ENCODE assay signal across 8 cellular contexts in the genomic region with DNA sequence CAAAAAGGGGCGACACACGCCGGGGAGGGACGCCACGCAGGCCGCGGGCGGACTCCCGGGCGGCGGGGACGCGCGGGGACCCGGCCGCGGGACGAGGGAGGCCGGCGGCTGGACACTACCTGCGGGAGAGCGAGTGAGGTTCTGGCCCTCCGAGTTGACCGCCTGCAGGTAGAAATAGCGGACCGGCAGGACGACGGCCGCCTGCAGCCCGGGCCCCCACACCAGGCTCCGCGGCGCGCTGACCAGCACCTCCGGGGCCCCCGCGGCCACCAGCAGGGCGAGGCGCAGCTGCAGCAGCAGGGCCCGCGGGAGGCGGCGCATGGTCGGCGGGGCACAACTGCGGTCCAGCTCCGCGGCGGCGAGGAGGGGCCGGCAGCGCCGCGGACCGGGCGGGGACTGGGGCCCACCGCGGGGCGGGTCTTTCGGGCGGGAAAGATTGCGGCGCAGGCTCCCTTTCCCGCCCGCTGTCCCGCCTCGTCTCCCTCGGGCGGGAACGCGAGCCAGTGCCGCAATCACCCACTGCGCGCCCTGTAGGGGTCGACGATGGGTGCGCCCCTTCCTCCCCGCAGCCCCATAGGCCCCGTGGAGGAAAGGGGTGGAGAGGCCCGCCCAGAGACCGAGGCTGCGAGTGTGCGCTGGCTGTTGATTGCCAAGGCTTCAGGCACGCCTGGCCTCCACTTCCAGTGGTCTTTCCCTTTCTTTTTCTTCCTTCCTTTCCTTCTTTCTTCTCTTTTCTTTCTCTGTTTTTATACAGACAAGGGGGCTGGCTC. TPM values are rescaled to one million over a fixed set of nuclear protein-coding genes. Genes with fewer than 3 reads are reported as not detected.
A peak's percentile ranks its signal among the peaks of the same experiment; 100 is the strongest.
DNase-seq lines count a peak whose midpoint lies in the region; ATAC-seq and TF ChIP-seq lines count a peak whose summit lies in the region.

A gene with protein sequence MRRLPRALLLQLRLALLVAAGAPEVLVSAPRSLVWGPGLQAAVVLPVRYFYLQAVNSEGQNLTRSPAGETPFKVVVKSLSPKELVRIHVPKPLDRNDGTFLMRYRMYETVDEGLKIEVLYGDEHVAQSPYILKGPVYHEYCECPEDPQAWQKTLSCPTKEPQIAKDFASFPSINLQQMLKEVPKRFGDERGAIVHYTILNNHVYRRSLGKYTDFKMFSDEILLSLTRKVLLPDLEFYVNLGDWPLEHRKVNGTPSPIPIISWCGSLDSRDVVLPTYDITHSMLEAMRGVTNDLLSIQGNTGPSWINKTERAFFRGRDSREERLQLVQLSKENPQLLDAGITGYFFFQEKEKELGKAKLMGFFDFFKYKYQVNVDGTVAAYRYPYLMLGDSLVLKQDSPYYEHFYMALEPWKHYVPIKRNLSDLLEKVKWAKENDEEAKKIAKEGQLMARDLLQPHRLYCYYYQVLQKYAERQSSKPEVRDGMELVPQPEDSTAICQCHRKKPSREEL (minus strand): TSS at position 339 of the 770 bp plus-strand sequence. CDS start 18 bp downstream, at position 321.

- H3K9me3 Mint-ChIP-seq in GM23338 (no peaks in the 10 kb centered on the region), progenitor cell of endocrine pancreas (ENCODE audit: low read depth) (no peaks in the 10 kb centered on the region)
- H3K9me3 Mint-ChIP-seq in T-helper 1 cell treated with Interleukin-12 subunit alpha and Interleukin-12 subunit beta and Interleukin-4 antibody, amounts not matched to agents 30 μg/mL and 1 μg/mL, for 36 hours = no peaks in the 10 kb centered on the region

- no peaks in the 10 kb centered on the region for H3K9me3 ChIP-seq in ES-I3 (ENCODE audit: control insufficient read depth, insufficient read depth, low read length)
- no peaks in the 10 kb centered on the region for H3K9me3 ChIP-seq in MM.1S (replicated peaks; ENCODE audit: insufficient read depth, low read length)

- H3K27me3 Mint-ChIP-seq in GM23338 (ENCODE audit: insufficient read depth, low read depth, poor library complexity) = peaks cover 17% of the 10 kb centered on the region
- peaks cover 3% of the 10 kb centered on the region for H3K27me3 Mint-ChIP-seq in T-helper 1 cell treated with Interleukin-12 subunit alpha and Interleukin-12 subunit beta and Interleukin-4 antibody, amounts not matched to agents 30 μg/mL and 1 μg/mL, for 36 hours (ENCODE audit: low read depth)
- no peaks in the 10 kb centered on the region for H3K27me3 Mint-ChIP-seq in progenitor cell of endocrine pancreas

- peak within 1 kb of the TSS; percentile 81 for H3K9ac ChIP-seq in ES-I3 (ENCODE audit: low read depth, low read length)
- peak within 1 kb of the TSS; percentile 52; the same call in 1 of the 2 replicates for H3K9ac ChIP-seq in MM.1S (ENCODE audit: low read length)

- no peaks in the 10 kb centered on the region for H3K36me3 ChIP-seq in ES-I3 (ENCODE audit: insufficient read depth, low read length)
- no peaks in the 10 kb centered on the region for H3K36me3 ChIP-seq in GM23338 (ENCODE audit: insufficient read depth)
- no peaks in the 10 kb centered on the region for H3K36me3 ChIP-seq in MM.1S (replicated peaks; ENCODE audit: insufficient read depth, low read length)

- H4K20me1 ChIP-seq in GM23338 (replicated peaks; ENCODE audit: insufficient read depth) (no peaks in the 10 kb centered on the region), MM.1S (ENCODE audit: insufficient read depth, low read length) (no peaks in the 10 kb centered on the region)

- peak within 1 kb of the TSS; percentile 97 for H3K4me3 Mint-ChIP-seq in GM23338
- H3K4me3 Mint-ChIP-seq in T-helper 1 cell treated with Interleukin-12 subunit alpha and Interleukin-12 subunit beta and Interleukin-4 antibody, amounts not matched to agents 30 μg/mL and 1 μg/mL, for 36 hours = peak within 1 kb of the TSS; percentile 99
- H3K4me3 Mint-ChIP-seq in progenitor cell of endocrine pancreas (ENCODE audit: low read depth) = peak within 1 kb of the TSS; percentile 88

- H3K4me3 ChIP-seq in GM23338 (peak within 1 kb of the TSS; percentile 72), MM.1S (ENCODE audit: low read length) (peak within 1 kb of the TSS; percentile 60)

- H3K4me1 Mint-ChIP-seq in GM23338 (peaks cover 9% of the 10 kb centered on the region; the same call in 2 of the 3 replicates), progenitor cell of endocrine pancreas (ENCODE audit: low read depth) (peaks cover 29% of the 10 kb centered on the region)
- peaks cover 22% of the 10 kb centered on the region for H3K4me1 Mint-ChIP-seq in T-helper 1 cell treated with Interleukin-12 subunit alpha and Interleukin-12 subunit beta and Interleukin-4 antibody, amounts not matched to agents 30 μg/mL and 1 μg/mL, for 36 hours (ENCODE audit: low read depth)

- H3K4me1 ChIP-seq in ES-I3 (ENCODE audit: insufficient read depth, low read length) (peaks cover 7% of the 10 kb centered on the region), GM23338 (ENCODE audit: insufficient read depth) (peaks cover 9% of the 10 kb centered on the region), MM.1S (ENCODE audit: low read length) (no peaks in the 10 kb centered on the region)

- H3K27me3 ChIP-seq in GM23338 (ENCODE audit: insufficient read depth) = peaks cover 4% of the 10 kb centered on the region; the same call in 1 of the 2 replicates
- H3K27me3 ChIP-seq in MM.1S (replicated peaks; ENCODE audit: insufficient read depth, low read length) = no peaks in the 10 kb centered on the region

- ATAC-seq in GM23338 (peak; percentile 83), left cardiac atrium (peak; percentile 81 to 87)

- H2AFZ ChIP-seq in GM23338 = peak within 1 kb of the TSS; percentile 92
- H2AFZ ChIP-seq in MM.1S (ENCODE audit: low read length) = peak within 1 kb of the TSS; percentile 62

- DNase-seq in GM23338 (ENCODE audit: low spot score) (peak; percentile 76), MM.1S (peak; percentile 18), left cardiac atrium (peak; percentile 75), progenitor cell of endocrine pancreas (ENCODE audit: low spot score, unreplicated experiment) (peak; percentile 62), NK-92 (lab: John Stamatoyannopoulos, UW; ENCODE audit: unreplicated experiment) (no peak)

- H3K27ac Mint-ChIP-seq in GM23338 = peak within 1 kb of the TSS; percentile 93
- peak within 1 kb of the TSS; percentile 100 for H3K27ac Mint-ChIP-seq in T-helper 1 cell treated with Interleukin-12 subunit alpha and Interleukin-12 subunit beta and Interleukin-4 antibody, amounts not matched to agents 30 μg/mL and 1 μg/mL, for 36 hours
- peak within 1 kb of the TSS; percentile 99 for H3K27ac Mint-ChIP-seq in progenitor cell of endocrine pancreas

- TF ChIP-seq CTCF in GM23338 (conservative IDR thresholded peaks at IDR 0.05; ENCODE audit: low read depth in 2 of 2) (no peak), MM.1S (IDR thresholded peaks at IDR 0.05; ENCODE audit: low read length) (no peak), progenitor cell of endocrine pancreas (IDR thresholded peaks at IDR 0.05; ENCODE audit: unreplicated experiment) (peak; percentile 18)

- H3K9me2 ChIP-seq in GM23338 (ENCODE audit: insufficient read depth) = no peaks in the 10 kb centered on the region
- H3K9me2 ChIP-seq in MM.1S (replicated peaks; ENCODE audit: insufficient read depth, low read length) = no peaks in the 10 kb centered on the region

- intact Hi-C loops in left cardiac atrium (cut with DNase I) = loop anchor here in 1 of 2 donors (10.0 kb wide), 1 partner anchor 157 kb away; no protein-coding TSS in a partner anchor

- H3K36me3 Mint-ChIP-seq in GM23338 (ENCODE audit: low read depth) = no peaks in the 10 kb centered on the region
- peaks cover 6% of the 10 kb centered on the region for H3K36me3 Mint-ChIP-seq in T-helper 1 cell treated with Interleukin-12 subunit alpha and Interleukin-12 subunit beta and Interleukin-4 antibody, amounts not matched to agents 30 μg/mL and 1 μg/mL, for 36 hours (ENCODE audit: low read depth)
- peaks cover 1% of the 10 kb centered on the region for H3K36me3 Mint-ChIP-seq in progenitor cell of endocrine pancreas (ENCODE audit: insufficient read depth)

- H3K79me2 ChIP-seq in GM23338 (replicated peaks; ENCODE audit: insufficient read depth) (no peaks in the 10 kb centered on the region), MM.1S (ENCODE audit: low read length) (no peaks in the 10 kb centered on the region)

- H3K4me2 ChIP-seq in GM23338 (peak within 1 kb of the TSS; percentile 77), MM.1S (ENCODE audit: low read depth, low read length) (peak within 1 kb of the TSS; percentile 66)

- H3K27ac ChIP-seq in GM23338 (ENCODE audit: low read depth) = peak within 1 kb of the TSS; percentile 56; the same call in 1 of the 2 replicates
- peak within 1 kb of the TSS; percentile 34; the same call in 1 of the 2 replicates for H3K27ac ChIP-seq in MM.1S (ENCODE audit: low read length)
- H3K27ac ChIP-seq in angular gyrus (ENCODE audit: low read depth, low read length) = peak within 1 kb of the TSS; percentile 62

- H3F3A ChIP-seq in GM23338 (replicated peaks; ENCODE audit: low read depth) = 0 out of 2 replicates have a peak, but pooled peaks cover 4% of the 10 kb centered on the region
- no peaks in the 10 kb centered on the region; the same call in 1 of the 2 replicates for H3F3A ChIP-seq in MM.1S (ENCODE audit: insufficient read depth, low read length)

TF ChIP-seq in GM23338, 12 proteins besides CTCF, POLR2A, EP300 and RAD21:
- TF ChIP-seq, protein P1, sequence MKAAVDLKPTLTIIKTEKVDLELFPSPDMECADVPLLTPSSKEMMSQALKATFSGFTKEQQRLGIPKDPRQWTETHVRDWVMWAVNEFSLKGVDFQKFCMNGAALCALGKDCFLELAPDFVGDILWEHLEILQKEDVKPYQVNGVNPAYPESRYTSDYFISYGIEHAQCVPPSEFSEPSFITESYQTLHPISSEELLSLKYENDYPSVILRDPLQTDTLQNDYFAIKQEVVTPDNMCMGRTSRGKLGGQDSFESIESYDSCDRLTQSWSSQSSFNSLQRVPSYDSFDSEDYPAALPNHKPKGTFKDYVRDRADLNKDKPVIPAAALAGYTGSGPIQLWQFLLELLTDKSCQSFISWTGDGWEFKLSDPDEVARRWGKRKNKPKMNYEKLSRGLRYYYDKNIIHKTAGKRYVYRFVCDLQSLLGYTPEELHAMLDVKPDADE (IDR thresholded peaks at IDR 0.05) = no peak
- TF ChIP-seq POLR2AphosphoS5 (IDR thresholded peaks at IDR 0.05; ENCODE audit: low read depth) = peak; percentile 34; the same call in 1 of the 2 replicates
TF ChIP-seq in GM23338: peak in this region for 1.

RNA-seq across cellular contexts. Expression of the gene that starts here (rescaled TPM):
- 12.2 and 14.1 TPM in 2 replicates for total RNA-seq in GM23338 (2014; rRNA removed; shearing (Covaris generic))
- 7.6 and 7.7 TPM in 2 replicates for polyA plus RNA-seq in GM23338 (2016; fragmentation: Nextera tagmentation; extraction: Ambion mirVana)
- 10 to 100 TPM; 22.5 to 23.3 TPM for total RNA-seq in left cardiac atrium
- total RNA-seq in progenitor cell of endocrine pancreas = 25.9 and 30.6 TPM in 2 replicates
